In genomic region chrX:12617241-12617640, GRCh38 we compare ENCODE assay signal across 18 cellular contexts.
DNase-seq lines count a peak whose midpoint lies in the region; FAIRE-seq and TF ChIP-seq lines count a peak whose summit lies in the region.
"Had no signal": no experiment of that assay in that cellular context is flagged by ENCODE, and none has a peak within 500 bp of the region (broad histone marks: within the 10 kb centered on the region; RNA-seq: fewer than 3 reads in every experiment).

No MANE protein-coding gene starts in this region.

- TF ChIP-seq CTCF in MCF 10A (IDR thresholded peaks at IDR 0.05; ENCODE audit: unreplicated experiment) = no peak
- TF ChIP-seq CTCF in breast epithelium (IDR thresholded peaks at IDR 0.05) = no peak
- TF ChIP-seq CTCF in astrocyte (IDR thresholded peaks at IDR 0.05; ENCODE audit: insufficient read depth, low read depth, low read length) = no peak
- no peak for TF ChIP-seq CTCF in epithelial cell of esophagus (IDR thresholded peaks at IDR 0.05; ENCODE audit: insufficient read depth, low read depth, low read length, missing control alignments)

- TF ChIP-seq POLR2A in breast epithelium (IDR thresholded peaks at IDR 0.05) = no peak

- H3K27me3 ChIP-seq in breast epithelium (peaks cover 0 to 4% of the 10 kb centered on the region in 2 donors), astrocyte (ENCODE audit: insufficient read depth, low read length) (no peaks in the 10 kb centered on the region)
- H3K27me3 ChIP-seq: BE2C had no signal

- no peaks in the 10 kb centered on the region for H4K20me1 ChIP-seq in astrocyte (ENCODE audit: insufficient read depth, low read length)

- H3K79me2 ChIP-seq in astrocyte (ENCODE audit: insufficient read depth, low read length) = no peaks in the 10 kb centered on the region

- H3K27ac ChIP-seq in breast epithelium (no peak overlapping the region), astrocyte (ENCODE audit: low read depth, low read length) (no peak overlapping the region)

- H3K9me3 Mint-ChIP-seq in MCF 10A (ENCODE audit: unreplicated experiment) (no peaks in the 10 kb centered on the region), astrocyte (ENCODE audit: unreplicated experiment) (no peaks in the 10 kb centered on the region)

- no peak overlapping the region for H3K4me2 ChIP-seq in astrocyte (ENCODE audit: low read length)

- H3K9me3 ChIP-seq in breast epithelium = peaks cover 0 to 12% of the 10 kb centered on the region in 2 donors
- H3K9me3 ChIP-seq in astrocyte (ENCODE audit: insufficient read depth, low read depth, low read length) = no peaks in the 10 kb centered on the region
- H3K9me3 ChIP-seq: BE2C, HAP-1 had no signal

- H3K4me1 ChIP-seq in breast epithelium = no peaks in the 10 kb centered on the region
- H3K4me1 ChIP-seq in astrocyte (ENCODE audit: insufficient read depth, low read length) = no peaks in the 10 kb centered on the region
- H3K4me1 ChIP-seq: BE2C, HAP-1 had no signal

- no TSS peak for BruUV-seq in MCF 10A (replicated peaks; lab: Mats Ljungman, UMichigan)

- H3K36me3 ChIP-seq in breast epithelium = no peaks in the 10 kb centered on the region
- no peaks in the 10 kb centered on the region for H3K36me3 ChIP-seq in astrocyte (ENCODE audit: insufficient read depth, low read length)
- H3K36me3 ChIP-seq: BE2C, HAP-1 had no signal

- DNase-seq in MCF 10A (ENCODE audit: unreplicated experiment) = peak; percentile 16
- DNase-seq in breast epithelium (ENCODE audit: low spot score in 2 of 2) = no peak
- DNase-seq in astrocyte (ENCODE audit: low read depth) = no peak
- peak; percentile 58 for DNase-seq in epithelial cell of esophagus (ENCODE audit: low read depth)
- DNase-seq in NCI-H748 (lab: John Stamatoyannopoulos, UW; ENCODE audit: unreplicated experiment) = no peak
- DNase-seq in NCI-H69 (lab: John Stamatoyannopoulos, UW) = no peak
- DNase-seq: ACHN; BE2C; C1 segment of cervical spinal cord; CD4-positive, CD25-positive, alpha-beta regulatory T cell; CD8-positive, alpha-beta memory T cell; COR-L47; DMS 273 treated with DMSO at 0.1 percent for 48 hours had no signal

- H3K4me1 Mint-ChIP-seq in MCF 10A (ENCODE audit: insufficient read depth, unreplicated experiment) (no peaks in the 10 kb centered on the region), astrocyte (ENCODE audit: low read depth, unreplicated experiment) (no peaks in the 10 kb centered on the region)
- H3K4me1 Mint-ChIP-seq: CD4-positive, CD25-positive, alpha-beta regulatory T cell; CD8-positive, alpha-beta memory T cell had no signal

- CTCF ChIA-PET in MCF 10A (lab: Yijun Ruan, JAX) = no interaction called here

- H2AFZ ChIP-seq in astrocyte (ENCODE audit: low read depth, low read length) = no peak overlapping the region

- intact Hi-C loops in MCF 10A (cut with micrococcal nuclease) = no loop called here
- intact Hi-C loops in breast epithelium (cut with DNase I; ENCODE audit: low total_unique reads) = no loop called here

- H3K36me3 Mint-ChIP-seq in MCF 10A (ENCODE audit: insufficient read depth, unreplicated experiment) (no peaks in the 10 kb centered on the region), astrocyte (ENCODE audit: low read depth, unreplicated experiment) (no peaks in the 10 kb centered on the region)
- H3K36me3 Mint-ChIP-seq: CD4-positive, CD25-positive, alpha-beta regulatory T cell; CD8-positive, alpha-beta memory T cell had no signal

- peak; percentile 78 for FAIRE-seq in astrocyte (lab: Jason Lieb, UNC)
- FAIRE-seq: G401.6, GM12891, H1, HepG2 had no signal

- H3K27ac Mint-ChIP-seq in MCF 10A (ENCODE audit: low read depth, unreplicated experiment) = no peak overlapping the region
- no peak overlapping the region for H3K27ac Mint-ChIP-seq in astrocyte (ENCODE audit: unreplicated experiment)
- H3K27ac Mint-ChIP-seq: CD4-positive, CD25-positive, alpha-beta regulatory T cell; CD8-positive, alpha-beta memory T cell had no signal

- H3K27me3 Mint-ChIP-seq in MCF 10A (ENCODE audit: insufficient read depth, unreplicated experiment) = no peaks in the 10 kb centered on the region
- no peaks in the 10 kb centered on the region for H3K27me3 Mint-ChIP-seq in astrocyte (ENCODE audit: low read depth, unreplicated experiment)
- H3K27me3 Mint-ChIP-seq: CD4-positive, CD25-positive, alpha-beta regulatory T cell had no signal

- no peak overlapping the region for H3K9ac ChIP-seq in astrocyte (ENCODE audit: low read length)

- H3K4me3 ChIP-seq in breast epithelium = no peak overlapping the region
- no peak overlapping the region for H3K4me3 ChIP-seq in astrocyte (ENCODE audit: insufficient read depth, low read depth, low read length)
- H3K4me3 ChIP-seq in epithelial cell of esophagus (ENCODE audit: low read length) = no peak overlapping the region
- H3K4me3 ChIP-seq: HAP-1 had no signal

- POLR2A ChIA-PET in MCF 10A (lab: Yijun Ruan, JAX) = no interaction called here

- H3K4me3 Mint-ChIP-seq in MCF 10A (ENCODE audit: unreplicated experiment) = no peak overlapping the region
- no peak overlapping the region for H3K4me3 Mint-ChIP-seq in astrocyte (ENCODE audit: unreplicated experiment)
- H3K4me3 Mint-ChIP-seq: CD4-positive, CD25-positive, alpha-beta regulatory T cell; CD8-positive, alpha-beta memory T cell had no signal

Comparison
In these comparisons a context has a peak if more than half of its experiments do, and no peak if none do; other contexts are left out.
1. DNase-seq: peak in MCF 10A (single experiment) and epithelial cell of esophagus (single experiment); none in breast epithelium (0 of 2), astrocyte (single experiment), NCI-H748 (single experiment) and NCI-H69 (single experiment).